9 cellular contexts compared by ENCODE assay signal in genomic region chr22:38104084-38104483, GRCh38.
DNase-seq lines count a peak whose midpoint lies in the region; ATAC-seq and TF ChIP-seq lines count a peak whose summit lies in the region.
"Had no signal": no experiment of that assay in that cellular context is flagged by ENCODE, and none has a peak within 500 bp of the region (broad histone marks: within the 10 kb centered on the region; RNA-seq: fewer than 3 reads in every experiment).

No MANE protein-coding gene starts in this region.

- no peak for TF ChIP-seq POLR2A in erythroblast (IDR thresholded peaks at IDR 0.05; ENCODE audit: low read length)

- peak; percentile 2 for DNase-seq in NCI-H2227 (lab: John Stamatoyannopoulos, UW; ENCODE audit: unreplicated experiment)
- no peak for DNase-seq in NCI-H2227 treated with DMSO at 0.1 percent for 48 hours (lab: John Stamatoyannopoulos, UW)
- DNase-seq in NCI-H1694 treated with DMSO at 0.1 percent for 48 hours (lab: John Stamatoyannopoulos, UW): peak; percentile 32
- peak; percentile 20 to 28 for DNase-seq in erythroblast (lab: John Stamatoyannopoulos, UW)
- DNase-seq in retinal pigment epithelial cell (ENCODE audit: low read depth): no peak
- no peak for DNase-seq in NCI-H226
- DNase-seq in DMS114 treated with DMSO at 0.1 percent for 48 hours (lab: John Stamatoyannopoulos, UW; ENCODE audit: unreplicated experiment): no peak
- DNase-seq: stimulated activated naive CD4-positive, alpha-beta T cell had no signal

- TF ChIP-seq CTCF in retinal pigment epithelial cell (conservative IDR thresholded peaks at IDR 0.05; ENCODE audit: low read depth, low read length): peak; percentile 62

- H3K4me3 ChIP-seq in retinal pigment epithelial cell (ENCODE audit: low read length): no peak overlapping the region

- ATAC-seq in GM21737 (IDR thresholded peaks at IDR 0.05; ENCODE audit: unreplicated experiment): no peak

Comparison
In these comparisons a context has a peak if more than half of its experiments do, and no peak if none do; other contexts are left out.
1. DNase-seq: peak in NCI-H2227 (single experiment), NCI-H1694 treated with DMSO at 0.1 percent for 48 hours (single experiment) and erythroblast (2 of 2); none in NCI-H2227 treated with DMSO at 0.1 percent for 48 hours (single experiment), retinal pigment epithelial cell (single experiment), NCI-H226 (single experiment) and DMS114 treated with DMSO at 0.1 percent for 48 hours (single experiment).